Comparison of ENCODE assay signal across 1 cellular context in the genomic region with DNA sequence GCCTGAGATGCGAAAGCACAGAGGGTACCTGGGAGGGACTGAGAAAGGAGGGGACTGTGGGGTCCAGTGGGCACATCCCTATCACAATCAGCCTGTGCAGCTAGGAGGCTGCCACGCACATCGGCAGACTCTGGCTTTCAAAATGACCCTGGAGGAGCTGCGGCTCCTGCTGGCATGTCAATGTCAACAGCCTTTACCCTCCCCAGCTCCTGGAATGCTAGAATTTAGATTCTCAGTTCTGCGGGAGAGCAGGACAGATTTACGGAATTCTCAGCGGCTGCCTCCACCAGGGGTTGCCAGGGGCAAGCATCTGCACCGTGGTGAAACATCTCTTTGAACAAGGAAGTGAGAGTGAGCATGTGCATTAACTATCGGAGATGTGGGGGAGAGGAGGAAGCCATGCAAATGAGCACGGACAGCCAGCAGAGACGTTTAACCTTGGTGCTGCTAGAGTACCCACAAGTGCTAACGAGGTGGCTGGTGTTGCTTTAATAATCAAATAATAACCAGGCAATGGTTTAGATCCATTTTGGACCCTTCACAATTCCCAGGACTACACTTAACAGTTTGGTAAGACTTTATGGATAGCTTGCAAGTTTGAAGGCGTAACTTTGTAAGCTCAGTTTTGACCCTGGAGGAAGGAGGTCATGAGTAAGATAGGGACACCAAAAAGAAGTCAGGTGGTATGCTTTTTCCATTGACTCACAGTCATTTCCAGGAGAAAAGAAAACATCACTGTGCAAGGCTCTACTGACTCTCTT.
TF ChIP-seq lines count a peak whose summit lies in the region.

No MANE protein-coding gene starts in this region.

TF ChIP-seq in GM12878, 131 proteins besides CTCF, POLR2A, EP300 and RAD21 (continued from another document):
- TF ChIP-seq, protein P1, sequence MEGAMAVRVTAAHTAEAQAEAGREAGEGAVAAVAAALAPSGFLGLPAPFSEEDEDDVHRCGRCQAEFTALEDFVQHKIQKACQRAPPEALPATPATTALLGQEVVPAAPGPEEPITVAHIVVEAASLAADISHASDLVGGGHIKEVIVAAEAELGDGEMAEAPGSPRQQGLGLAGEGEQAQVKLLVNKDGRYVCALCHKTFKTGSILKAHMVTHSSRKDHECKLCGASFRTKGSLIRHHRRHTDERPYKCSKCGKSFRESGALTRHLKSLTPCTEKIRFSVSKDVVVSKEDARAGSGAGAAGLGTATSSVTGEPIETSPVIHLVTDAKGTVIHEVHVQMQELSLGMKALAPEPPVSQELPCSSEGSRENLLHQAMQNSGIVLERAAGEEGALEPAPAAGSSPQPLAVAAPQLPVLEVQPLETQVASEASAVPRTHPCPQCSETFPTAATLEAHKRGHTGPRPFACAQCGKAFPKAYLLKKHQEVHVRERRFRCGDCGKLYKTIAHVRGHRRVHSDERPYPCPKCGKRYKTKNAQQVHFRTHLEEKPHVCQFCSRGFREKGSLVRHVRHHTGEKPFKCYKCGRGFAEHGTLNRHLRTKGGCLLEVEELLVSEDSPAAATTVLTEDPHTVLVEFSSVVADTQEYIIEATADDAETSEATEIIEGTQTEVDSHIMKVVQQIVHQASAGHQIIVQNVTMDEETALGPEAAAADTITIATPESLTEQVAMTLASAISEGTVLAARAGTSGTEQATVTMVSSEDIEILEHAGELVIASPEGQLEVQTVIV (IDR thresholded peaks at IDR 0.05; ENCODE audit: borderline replicate concordance, partially characterized antibody) = no peak
- TF ChIP-seq EED (IDR thresholded peaks at IDR 0.05; ENCODE audit: low read depth) (peak; percentile 74), TCF3 (IDR thresholded peaks at IDR 0.05; ENCODE audit: borderline replicate concordance, insufficient read depth, low read depth, low read length) (0 out of 2 replicates have a peak, but pooled peaks have one; percentile 20), RELA (IDR thresholded peaks at IDR 0.05; ENCODE audit: borderline replicate concordance, partially characterized antibody) (no peak), MTA2 (IDR thresholded peaks at IDR 0.05; ENCODE audit: low read depth) (peak; percentile 83), POLR2AphosphoS5 (IDR thresholded peaks at IDR 0.05; ENCODE audit: low read length) (peak; percentile 70), EGR1 (IDR thresholded peaks at IDR 0.05; ENCODE audit: borderline replicate concordance in 1 of 2, low read depth in 2 of 2, low read length in 2 of 2) (peak in 1 of 2 experiments; percentile 53; a peak in 1 of 3 replicates), SMAD5 (IDR thresholded peaks at IDR 0.05; ENCODE audit: low read depth) (peak; percentile 55), HDAC2 (IDR thresholded peaks at IDR 0.05) (no peak), YBX1 (IDR thresholded peaks at IDR 0.05) (no peak), ZNF622 (IDR thresholded peaks at IDR 0.05) (no peak), YY1 (IDR thresholded peaks at IDR 0.05; ENCODE audit: low read depth, low read length) (peak; percentile 52), GATAD2B (conservative IDR thresholded peaks at IDR 0.05; ENCODE audit: low read depth) (peak; percentile 27; the same call in 1 of the 2 replicates), TCF7 (IDR thresholded peaks at IDR 0.05; ENCODE audit: borderline replicate concordance) (no peak), EZH2 (IDR thresholded peaks at IDR 0.05; ENCODE audit: borderline replicate concordance, control insufficient read depth, low read depth, low read length) (no peak), TCF12 (IDR thresholded peaks at IDR 0.05; ENCODE audit: low read depth, low read length) (peak; percentile 38; the same call in 1 of the 2 replicates), TBL1XR1 (IDR thresholded peaks at IDR 0.05; ENCODE audit: low read depth, low read length) (no peak), KAT2A (conservative IDR thresholded peaks at IDR 0.05; ENCODE audit: control insufficient read depth, low read depth, low read length) (no peak), NFYA (IDR thresholded peaks at IDR 0.05; ENCODE audit: borderline replicate concordance, low read depth, low read length) (no peak), RAD51 (IDR thresholded peaks at IDR 0.05) (peak; percentile 76), DPF2 (IDR thresholded peaks at IDR 0.05) (peak; percentile 68; the same call in 1 of the 2 replicates), TARDBP (IDR thresholded peaks at IDR 0.05; ENCODE audit: borderline replicate concordance) (no peak), IKZF1 (conservative IDR thresholded peaks at IDR 0.05) (peak; percentile 90), RUNX3 (IDR thresholded peaks at IDR 0.05; ENCODE audit: low read length) (peak; percentile 59), WRNIP1 (IDR thresholded peaks at IDR 0.05; ENCODE audit: borderline replicate concordance, low read depth, low read length) (no peak), MYB (IDR thresholded peaks at IDR 0.05; ENCODE audit: borderline replicate concordance, low read depth, low read length) (no peak), IRF3 (IDR thresholded peaks at IDR 0.05) (no peak)
- TF ChIP-seq, protein P2, sequence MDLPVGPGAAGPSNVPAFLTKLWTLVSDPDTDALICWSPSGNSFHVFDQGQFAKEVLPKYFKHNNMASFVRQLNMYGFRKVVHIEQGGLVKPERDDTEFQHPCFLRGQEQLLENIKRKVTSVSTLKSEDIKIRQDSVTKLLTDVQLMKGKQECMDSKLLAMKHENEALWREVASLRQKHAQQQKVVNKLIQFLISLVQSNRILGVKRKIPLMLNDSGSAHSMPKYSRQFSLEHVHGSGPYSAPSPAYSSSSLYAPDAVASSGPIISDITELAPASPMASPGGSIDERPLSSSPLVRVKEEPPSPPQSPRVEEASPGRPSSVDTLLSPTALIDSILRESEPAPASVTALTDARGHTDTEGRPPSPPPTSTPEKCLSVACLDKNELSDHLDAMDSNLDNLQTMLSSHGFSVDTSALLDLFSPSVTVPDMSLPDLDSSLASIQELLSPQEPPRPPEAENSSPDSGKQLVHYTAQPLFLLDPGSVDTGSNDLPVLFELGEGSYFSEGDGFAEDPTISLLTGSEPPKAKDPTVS (IDR thresholded peaks at IDR 0.05; ENCODE audit: low read depth, low read length) = no peak
- TF ChIP-seq, protein P3, sequence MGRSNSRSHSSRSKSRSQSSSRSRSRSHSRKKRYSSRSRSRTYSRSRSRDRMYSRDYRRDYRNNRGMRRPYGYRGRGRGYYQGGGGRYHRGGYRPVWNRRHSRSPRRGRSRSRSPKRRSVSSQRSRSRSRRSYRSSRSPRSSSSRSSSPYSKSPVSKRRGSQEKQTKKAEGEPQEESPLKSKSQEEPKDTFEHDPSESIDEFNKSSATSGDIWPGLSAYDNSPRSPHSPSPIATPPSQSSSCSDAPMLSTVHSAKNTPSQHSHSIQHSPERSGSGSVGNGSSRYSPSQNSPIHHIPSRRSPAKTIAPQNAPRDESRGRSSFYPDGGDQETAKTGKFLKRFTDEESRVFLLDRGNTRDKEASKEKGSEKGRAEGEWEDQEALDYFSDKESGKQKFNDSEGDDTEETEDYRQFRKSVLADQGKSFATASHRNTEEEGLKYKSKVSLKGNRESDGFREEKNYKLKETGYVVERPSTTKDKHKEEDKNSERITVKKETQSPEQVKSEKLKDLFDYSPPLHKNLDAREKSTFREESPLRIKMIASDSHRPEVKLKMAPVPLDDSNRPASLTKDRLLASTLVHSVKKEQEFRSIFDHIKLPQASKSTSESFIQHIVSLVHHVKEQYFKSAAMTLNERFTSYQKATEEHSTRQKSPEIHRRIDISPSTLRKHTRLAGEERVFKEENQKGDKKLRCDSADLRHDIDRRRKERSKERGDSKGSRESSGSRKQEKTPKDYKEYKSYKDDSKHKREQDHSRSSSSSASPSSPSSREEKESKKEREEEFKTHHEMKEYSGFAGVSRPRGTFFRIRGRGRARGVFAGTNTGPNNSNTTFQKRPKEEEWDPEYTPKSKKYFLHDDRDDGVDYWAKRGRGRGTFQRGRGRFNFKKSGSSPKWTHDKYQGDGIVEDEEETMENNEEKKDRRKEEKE (IDR thresholded peaks at IDR 0.05) = no peak
- TF ChIP-seq, protein P4, sequence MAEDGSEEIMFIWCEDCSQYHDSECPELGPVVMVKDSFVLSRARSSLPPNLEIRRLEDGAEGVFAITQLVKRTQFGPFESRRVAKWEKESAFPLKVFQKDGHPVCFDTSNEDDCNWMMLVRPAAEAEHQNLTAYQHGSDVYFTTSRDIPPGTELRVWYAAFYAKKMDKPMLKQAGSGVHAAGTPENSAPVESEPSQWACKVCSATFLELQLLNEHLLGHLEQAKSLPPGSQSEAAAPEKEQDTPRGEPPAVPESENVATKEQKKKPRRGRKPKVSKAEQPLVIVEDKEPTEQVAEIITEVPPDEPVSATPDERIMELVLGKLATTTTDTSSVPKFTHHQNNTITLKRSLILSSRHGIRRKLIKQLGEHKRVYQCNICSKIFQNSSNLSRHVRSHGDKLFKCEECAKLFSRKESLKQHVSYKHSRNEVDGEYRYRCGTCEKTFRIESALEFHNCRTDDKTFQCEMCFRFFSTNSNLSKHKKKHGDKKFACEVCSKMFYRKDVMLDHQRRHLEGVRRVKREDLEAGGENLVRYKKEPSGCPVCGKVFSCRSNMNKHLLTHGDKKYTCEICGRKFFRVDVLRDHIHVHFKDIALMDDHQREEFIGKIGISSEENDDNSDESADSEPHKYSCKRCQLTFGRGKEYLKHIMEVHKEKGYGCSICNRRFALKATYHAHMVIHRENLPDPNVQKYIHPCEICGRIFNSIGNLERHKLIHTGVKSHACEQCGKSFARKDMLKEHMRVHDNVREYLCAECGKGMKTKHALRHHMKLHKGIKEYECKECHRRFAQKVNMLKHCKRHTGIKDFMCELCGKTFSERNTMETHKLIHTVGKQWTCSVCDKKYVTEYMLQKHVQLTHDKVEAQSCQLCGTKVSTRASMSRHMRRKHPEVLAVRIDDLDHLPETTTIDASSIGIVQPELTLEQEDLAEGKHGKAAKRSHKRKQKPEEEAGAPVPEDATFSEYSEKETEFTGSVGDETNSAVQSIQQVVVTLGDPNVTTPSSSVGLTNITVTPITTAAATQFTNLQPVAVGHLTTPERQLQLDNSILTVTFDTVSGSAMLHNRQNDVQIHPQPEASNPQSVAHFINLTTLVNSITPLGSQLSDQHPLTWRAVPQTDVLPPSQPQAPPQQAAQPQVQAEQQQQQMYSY (CRISPR knock-in tag; IDR thresholded peaks at IDR 0.05) = no peak
- TF ChIP-seq, protein P5, sequence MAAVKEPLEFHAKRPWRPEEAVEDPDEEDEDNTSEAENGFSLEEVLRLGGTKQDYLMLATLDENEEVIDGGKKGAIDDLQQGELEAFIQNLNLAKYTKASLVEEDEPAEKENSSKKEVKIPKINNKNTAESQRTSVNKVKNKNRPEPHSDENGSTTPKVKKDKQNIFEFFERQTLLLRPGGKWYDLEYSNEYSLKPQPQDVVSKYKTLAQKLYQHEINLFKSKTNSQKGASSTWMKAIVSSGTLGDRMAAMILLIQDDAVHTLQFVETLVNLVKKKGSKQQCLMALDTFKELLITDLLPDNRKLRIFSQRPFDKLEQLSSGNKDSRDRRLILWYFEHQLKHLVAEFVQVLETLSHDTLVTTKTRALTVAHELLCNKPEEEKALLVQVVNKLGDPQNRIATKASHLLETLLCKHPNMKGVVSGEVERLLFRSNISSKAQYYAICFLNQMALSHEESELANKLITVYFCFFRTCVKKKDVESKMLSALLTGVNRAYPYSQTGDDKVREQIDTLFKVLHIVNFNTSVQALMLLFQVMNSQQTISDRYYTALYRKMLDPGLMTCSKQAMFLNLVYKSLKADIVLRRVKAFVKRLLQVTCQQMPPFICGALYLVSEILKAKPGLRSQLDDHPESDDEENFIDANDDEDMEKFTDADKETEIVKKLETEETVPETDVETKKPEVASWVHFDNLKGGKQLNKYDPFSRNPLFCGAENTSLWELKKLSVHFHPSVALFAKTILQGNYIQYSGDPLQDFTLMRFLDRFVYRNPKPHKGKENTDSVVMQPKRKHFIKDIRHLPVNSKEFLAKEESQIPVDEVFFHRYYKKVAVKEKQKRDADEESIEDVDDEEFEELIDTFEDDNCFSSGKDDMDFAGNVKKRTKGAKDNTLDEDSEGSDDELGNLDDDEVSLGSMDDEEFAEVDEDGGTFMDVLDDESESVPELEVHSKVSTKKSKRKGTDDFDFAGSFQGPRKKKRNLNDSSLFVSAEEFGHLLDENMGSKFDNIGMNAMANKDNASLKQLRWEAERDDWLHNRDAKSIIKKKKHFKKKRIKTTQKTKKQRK (IDR thresholded peaks at IDR 0.05; ENCODE audit: low read depth, low read length) = no peak
